ENCODE assay signal across 18 cellular contexts in the genomic region with DNA sequence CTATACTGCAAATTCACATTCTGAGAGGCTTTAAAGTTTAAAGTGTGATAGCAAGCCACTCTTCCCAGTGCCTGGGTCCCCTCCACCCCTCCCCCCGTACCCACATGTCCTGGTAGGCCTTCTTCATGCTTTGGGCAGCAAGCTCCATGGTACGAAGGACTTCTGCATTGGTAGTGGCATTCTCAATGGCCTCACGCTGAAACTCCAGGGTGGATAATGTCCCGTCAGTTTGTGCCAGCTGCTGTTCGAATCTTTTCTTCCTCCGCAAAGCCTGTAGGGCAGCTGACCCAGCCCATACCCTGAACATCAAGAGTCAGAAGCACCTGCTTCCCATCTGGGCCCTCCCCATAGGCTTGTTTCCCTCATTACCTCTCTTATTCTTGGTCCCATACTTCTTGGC. TPM values are rescaled to one million over a fixed set of nuclear protein-coding genes. Genes with fewer than 3 reads are reported as not detected.
DNase-seq lines count a peak whose midpoint lies in the region; ATAC-seq lines count a peak whose summit lies in the region.
"Had no signal": no experiment of that assay in that cellular context is flagged by ENCODE, and none has a peak within 500 bp of the region (broad histone marks: within the 10 kb centered on the region; RNA-seq: fewer than 3 reads in every experiment).

No MANE protein-coding gene starts in this region.

- H3K4me1 ChIP-seq in aorta (ENCODE audit: control insufficient read depth in 1 of 2, insufficient read depth in 2 of 2, low read length in 2 of 2), result no peaks in the 10 kb centered on the region

- CTCF ChIA-PET in activated naive CD4-positive, alpha-beta T cell treated with anti-CD3 and anti-CD28 coated beads for 36 hours (lab: Charles Lee), result interaction anchor here (0.7 to 6.8 kb wide), 3 partner anchors 35 to 96 kb away, joined by 3 to 64 read pairs (median 5); a partner anchor contains a TSS

- no peak overlapping the region for H3K4me3 Mint-ChIP-seq in activated naive CD4-positive, alpha-beta T cell treated with anti-CD3 and anti-CD28 coated beads for 36 hours
- H3K4me3 Mint-ChIP-seq in T-helper 17 cell, result peak overlapping the region; percentile 97
- peak overlapping the region in 4 of 5 donors; percentile 33 to 95 (median 65) for H3K4me3 Mint-ChIP-seq in immature natural killer cell
- H3K4me3 Mint-ChIP-seq in stimulated activated effector memory CD8-positive, alpha-beta T cell treated with anti-CD3 and anti-CD28 coated beads, Interleukin-12 subunit alpha, Interleukin-12 subunit beta, amount 100 ng/mL, for 72 hours, result peak overlapping the region; percentile 91

- no peak overlapping the region for H3K27ac ChIP-seq in aorta (ENCODE audit: low read depth in 1 of 2, low read length in 2 of 2)
- H3K27ac ChIP-seq: pancreas had no signal

- H3K4me3 ChIP-seq in aorta (ENCODE audit: low read length in 2 of 2), result no peak overlapping the region
- H3K4me3 ChIP-seq: pancreas, vagina had no signal

- intact Hi-C loops in activated naive CD4-positive, alpha-beta T cell treated with anti-CD3 and anti-CD28 coated beads for 36 hours (cut with micrococcal nuclease), result loop anchor here (10.0 kb wide), 1 partner anchor 463 kb away; no protein-coding TSS in a partner anchor
- intact Hi-C loops in aorta (cut with DNase I), result no loop called here

- peak overlapping the region; percentile 96 for H3K27ac Mint-ChIP-seq in activated naive CD4-positive, alpha-beta T cell treated with anti-CD3 and anti-CD28 coated beads for 36 hours
- H3K27ac Mint-ChIP-seq in T-helper 17 cell (peak overlapping the region; percentile 97), immature natural killer cell (peak overlapping the region; percentile 96 to 100 (median 98))
- peak overlapping the region; percentile 98 for H3K27ac Mint-ChIP-seq in stimulated activated effector memory CD8-positive, alpha-beta T cell treated with anti-CD3 and anti-CD28 coated beads, Interleukin-12 subunit alpha, Interleukin-12 subunit beta, amount 100 ng/mL, for 72 hours

- no peaks in the 10 kb centered on the region for H3K27me3 ChIP-seq in aorta (ENCODE audit: control insufficient read depth in 1 of 2, insufficient read depth in 2 of 2, low read length in 1 of 2)
- H3K27me3 ChIP-seq: pancreas, vagina had no signal

- no peak for DNase-seq in activated naive CD4-positive, alpha-beta T cell treated with anti-CD3 and anti-CD28 coated beads for 36 hours
- no peak for DNase-seq in activated naive CD4-positive, alpha-beta T cell (lab: John Stamatoyannopoulos, UW)
- no peak for DNase-seq in T-helper 17 cell
- DNase-seq in immature natural killer cell, result no peak
- no peak for DNase-seq in stimulated activated effector memory CD8-positive, alpha-beta T cell treated with anti-CD3 and anti-CD28 coated beads, Interleukin-12 subunit alpha, Interleukin-12 subunit beta, amount 100 ng/mL, for 72 hours (ENCODE audit: low spot score in 2 of 2)
- DNase-seq in aorta, result no peak
- DNase-seq in NCI-H1092 treated with DMSO at 0.1 percent for 48 hours (lab: John Stamatoyannopoulos, UW), result no peak
- DNase-seq: head of caudate nucleus; NCI-H1105; NCI-H82; pancreas; small intestine; stimulated activated naive CD4-positive, alpha-beta T cell treated with Interleukin-2 at 50 U/mL for 16 hours had no signal

- H3K36me3 Mint-ChIP-seq in activated naive CD4-positive, alpha-beta T cell treated with anti-CD3 and anti-CD28 coated beads for 36 hours (ENCODE audit: low read depth), result peaks cover 45% of the 10 kb centered on the region
- H3K36me3 Mint-ChIP-seq in T-helper 17 cell (ENCODE audit: low read depth) (peaks cover 14% of the 10 kb centered on the region), immature natural killer cell (peaks cover 16 to 35% (median 19%) of the 10 kb centered on the region in 3 donors)
- H3K36me3 Mint-ChIP-seq in stimulated activated effector memory CD8-positive, alpha-beta T cell treated with anti-CD3 and anti-CD28 coated beads, Interleukin-12 subunit alpha, Interleukin-12 subunit beta, amount 100 ng/mL, for 72 hours, result peaks cover 95% of the 10 kb centered on the region

- H3K4me1 Mint-ChIP-seq in activated naive CD4-positive, alpha-beta T cell treated with anti-CD3 and anti-CD28 coated beads for 36 hours (ENCODE audit: low read depth), result peaks cover 60% of the 10 kb centered on the region
- H3K4me1 Mint-ChIP-seq in T-helper 17 cell (peaks cover 45% of the 10 kb centered on the region), immature natural killer cell (peaks cover 65 to 77% of the 10 kb centered on the region in 2 donors)
- H3K4me1 Mint-ChIP-seq in stimulated activated effector memory CD8-positive, alpha-beta T cell treated with anti-CD3 and anti-CD28 coated beads, Interleukin-12 subunit alpha, Interleukin-12 subunit beta, amount 100 ng/mL, for 72 hours, result peaks cover 75% of the 10 kb centered on the region

- ATAC-seq in T-helper 17 cell (no peak), aorta (ENCODE audit: low FRiP score) (no peak), HG03196 (IDR thresholded peaks at IDR 0.05; ENCODE audit: unreplicated experiment) (no peak)
- ATAC-seq in stimulated activated effector memory CD8-positive, alpha-beta T cell treated with anti-CD3 and anti-CD28 coated beads, Interleukin-12 subunit alpha, Interleukin-12 subunit beta, amount 100 ng/mL, for 72 hours, result no peak
- ATAC-seq: activated CD4-positive, CD25-positive, alpha-beta regulatory T cell treated with anti-CD3 and anti-CD28 coated beads, Interleukin-2, amount 50 U/mL, for 24 hours; esophagus mucosa; pancreas had no signal

- H3K27me3 Mint-ChIP-seq in activated naive CD4-positive, alpha-beta T cell treated with anti-CD3 and anti-CD28 coated beads for 36 hours (ENCODE audit: low read depth), result no peaks in the 10 kb centered on the region
- no peaks in the 10 kb centered on the region for H3K27me3 Mint-ChIP-seq in T-helper 17 cell
- peaks cover 8 to 25% (median 14%) of the 10 kb centered on the region in 3 donors for H3K27me3 Mint-ChIP-seq in immature natural killer cell (ENCODE audit: low read depth in 3 of 3)

- WGBS in aorta, 2 donors, result 86 to 91% methylated on average over 6 of the region's 6 CpGs

- H3K9me3 ChIP-seq in T-helper 17 cell (ENCODE audit: control insufficient read depth, low read length, poor library complexity, severe bottlenecking), result no peaks in the 10 kb centered on the region
- H3K9me3 ChIP-seq in aorta (ENCODE audit: control insufficient read depth, low read length), result no peaks in the 10 kb centered on the region
- H3K9me3 ChIP-seq: pancreas, vagina had no signal

- no peaks in the 10 kb centered on the region for H3K9me3 Mint-ChIP-seq in activated naive CD4-positive, alpha-beta T cell treated with anti-CD3 and anti-CD28 coated beads for 36 hours
- no peaks in the 10 kb centered on the region for H3K9me3 Mint-ChIP-seq in immature natural killer cell
- H3K9me3 Mint-ChIP-seq in stimulated activated effector memory CD8-positive, alpha-beta T cell treated with anti-CD3 and anti-CD28 coated beads, Interleukin-12 subunit alpha, Interleukin-12 subunit beta, amount 100 ng/mL, for 72 hours, result no peaks in the 10 kb centered on the region

- peaks cover 0 to 3% of the 10 kb centered on the region in 2 donors for H3K36me3 ChIP-seq in aorta (ENCODE audit: control insufficient read depth in 1 of 2, insufficient read depth in 2 of 2, low read length in 1 of 2)

RNA-seq across cellular contexts. Expression of a gene that starts 2.0 kb away (rescaled TPM):
- total RNA-seq in activated naive CD4-positive, alpha-beta T cell treated with anti-CD3 and anti-CD28 coated beads for 36 hours, result 10 to 100 TPM; 65.2 to 66.5 TPM
- total RNA-seq in T-helper 17 cell (10 to 100 TPM; 69.9 to 77.2 TPM), aorta (10 to 100 TPM; 38.3 to 45.8 TPM)
- polyA plus RNA-seq in immature natural killer cell (100 to 1,000 TPM; 162 to 203 (median 168) TPM), aorta (100 to 1,000 TPM; 130 to 179 TPM)

RNA-seq across cellular contexts. Expression of a gene that starts 4.6 kb away (rescaled TPM):
- total RNA-seq in activated naive CD4-positive, alpha-beta T cell treated with anti-CD3 and anti-CD28 coated beads for 36 hours, result 10 to 100 TPM; 10.2 to 13.6 TPM
- 1 to 10 TPM; 4.0 to 5.9 TPM for total RNA-seq in T-helper 17 cell
- polyA plus RNA-seq in immature natural killer cell, result 10 to 100 TPM; 29.2 to 45.5 (median 29.5) TPM
- total RNA-seq in aorta, result 10 to 100 TPM; 15.2 to 19.5 TPM
- 10 to 100 TPM; 38.7 to 49.6 TPM for polyA plus RNA-seq in aorta

RNA-seq across cellular contexts. Expression of a gene that starts 5.8 kb away (rescaled TPM):
- total RNA-seq in activated naive CD4-positive, alpha-beta T cell treated with anti-CD3 and anti-CD28 coated beads for 36 hours, result not detected
- total RNA-seq in T-helper 17 cell (under 1 TPM; 0.27 to 0.55 TPM), aorta (under 1 TPM in 1 of 2 donors, not detected in 1; 0.39 TPM)
- polyA plus RNA-seq in immature natural killer cell (1 to 10 TPM in 2 of 3 donors, under 1 TPM in 1; 0.38 to 3.0 (median 3.0) TPM), aorta (not detected)
- total RNA-seq: dermis microvascular lymphatic vessel endothelial cell, esophagus mucosa had no signal

RNA-seq across cellular contexts. Expression of a gene that starts 16.1 kb away (rescaled TPM):
- 10 to 100 TPM; 14.7 to 15.1 TPM for total RNA-seq in activated naive CD4-positive, alpha-beta T cell treated with anti-CD3 and anti-CD28 coated beads for 36 hours
- total RNA-seq in T-helper 17 cell (10 to 100 TPM; 22.3 to 22.6 TPM), aorta (10 to 100 TPM; 35.3 to 37.3 TPM)
- polyA plus RNA-seq in immature natural killer cell (10 to 100 TPM; 31.0 to 60.5 (median 42.4) TPM), aorta (10 to 100 TPM; 15.8 to 35.0 TPM)

RNA-seq across cellular contexts. Expression of a gene that starts 20.9 kb away (rescaled TPM):
- 100 to 1,000 TPM; 172 to 196 TPM for total RNA-seq in activated naive CD4-positive, alpha-beta T cell treated with anti-CD3 and anti-CD28 coated beads for 36 hours
- total RNA-seq in T-helper 17 cell, result 10 to 100 TPM; 90.0 to 99.5 TPM
- 100 to 1,000 TPM; 347 to 503 (median 373) TPM for polyA plus RNA-seq in immature natural killer cell
- 100 to 1,000 TPM; 122 to 123 TPM for total RNA-seq in aorta
- polyA plus RNA-seq in aorta, result 100 to 1,000 TPM; 222 to 345 TPM
